1 cellular context compared by ENCODE assay signal in genomic region chr12:117518594-117519270, GRCh38.
A peak's percentile ranks its signal among the peaks of the same experiment; 100 is the strongest.
TF ChIP-seq lines count a peak whose summit lies in the region.

No MANE protein-coding gene starts in this region.

TF ChIP-seq in HEK293, 187 proteins besides CTCF, POLR2A, EP300 and RAD21 (continued from another document):
- TF ChIP-seq ZNF623 (tag by site-specific recombination; IDR thresholded peaks at IDR 0.05) (peak; percentile 82), ZNF248 (tag by site-specific recombination; IDR thresholded peaks at IDR 0.05) (no peak)
